In genomic region chr2:167637726-167638125, GRCh38 we compare ENCODE assay signal across 31 cellular contexts.
"Had no signal": no experiment of that assay in that cellular context is flagged by ENCODE, and none has a peak within 500 bp of the region (broad histone marks: within the 10 kb centered on the region; RNA-seq: fewer than 3 reads in every experiment).

No MANE protein-coding gene starts in this region.

- H3K4me3 Mint-ChIP-seq: activated CD8-positive, alpha-beta memory T cell treated with anti-CD3 and anti-CD28 coated beads, Interleukin-2, amount 10 ng/mL, durations not matched to agents 7 days and 5 days; activated CD8-positive, alpha-beta T cell treated with anti-CD3 and anti-CD28 coated beads, Interleukin-2, amount 10 ng/mL, durations not matched to agents 7 days and 5 days; nephron; stimulated activated naive B cell treated with anti-CD40 and anti-IgM and Interleukin-4, amounts not matched to agents 10 μg/mL and 1 μg/mL and 100 μg/mL, for 72 hours; T-helper 17 cell had no signal

- H3K9me3 ChIP-seq: mucosa of descending colon, ovary, prostate gland, right atrium auricular region, stomach, suprapubic skin, tibial artery had no signal

- H3K36me3 Mint-ChIP-seq: activated CD8-positive, alpha-beta memory T cell treated with anti-CD3 and anti-CD28 coated beads, Interleukin-2, amount 10 ng/mL, durations not matched to agents 7 days and 5 days; stimulated activated naive B cell treated with anti-CD40 and anti-IgM and Interleukin-4, amounts not matched to agents 10 μg/mL and 1 μg/mL and 100 μg/mL, for 72 hours had no signal

- H3K36me3 ChIP-seq: cardiac muscle cell, heart right ventricle, left ventricle myocardium inferior, ovary, prostate gland, right atrium auricular region, stomach, suprapubic skin, tibial artery had no signal

- H3K27ac ChIP-seq: cardiac muscle cell, coronary artery, dorsolateral prefrontal cortex, heart right ventricle, left ventricle myocardium inferior, ovary, prostate gland, right atrium auricular region, stomach, suprapubic skin, tibial artery had no signal

- H3K27ac Mint-ChIP-seq: activated CD8-positive, alpha-beta memory T cell treated with anti-CD3 and anti-CD28 coated beads, Interleukin-2, amount 10 ng/mL, durations not matched to agents 7 days and 5 days; activated CD8-positive, alpha-beta T cell treated with anti-CD3 and anti-CD28 coated beads, Interleukin-2, amount 10 ng/mL, durations not matched to agents 7 days and 5 days; activated naive CD4-positive, alpha-beta T cell treated with anti-CD3 and anti-CD28 coated beads, Interleukin-2, amount 50 U/mL, for 72 hours; activated T-helper 2 cell treated with anti-CD3 and anti-CD28 coated beads, Interferon-gamma antibody, Interleukin-2, Interleukin-4, amounts not matched to agents 10 μg/mL and 5 μg/mL and 100 μg/mL, durations not matched to agents 14 hours and 24 hours and 36 hours; stimulated activated naive B cell treated with anti-CD40 and anti-IgM and Interleukin-4, amounts not matched to agents 10 μg/mL and 1 μg/mL and 100 μg/mL, for 72 hours; T-helper 17 cell had no signal

- H3K4me1 ChIP-seq: heart right ventricle, left ventricle myocardium inferior, prostate gland, right atrium auricular region, stomach, suprapubic skin, tibial artery had no signal

- FAIRE-seq: islet of Langerhans had no signal

- H3K4me1 Mint-ChIP-seq: activated CD8-positive, alpha-beta memory T cell treated with anti-CD3 and anti-CD28 coated beads, Interleukin-2, amount 10 ng/mL, durations not matched to agents 7 days and 5 days; nephron; stimulated activated naive B cell treated with anti-CD40 and anti-IgM and Interleukin-4, amounts not matched to agents 10 μg/mL and 1 μg/mL and 100 μg/mL, for 72 hours; T-helper 17 cell had no signal

- H3K4me3 ChIP-seq: cardiac muscle cell, coronary artery, dorsolateral prefrontal cortex, heart right ventricle, left ventricle myocardium inferior, lung, mucosa of descending colon, ovary, prostate gland, right atrium auricular region, stomach, suprapubic skin, tibial artery had no signal

- H3K27me3 ChIP-seq: cardiac muscle cell, dorsolateral prefrontal cortex, heart right ventricle, ovary, right atrium auricular region, stomach, suprapubic skin, tibial artery had no signal

- H3K9me3 Mint-ChIP-seq: activated T-helper 2 cell treated with anti-CD3 and anti-CD28 coated beads, Interferon-gamma antibody, Interleukin-2, Interleukin-4, amounts not matched to agents 10 μg/mL and 5 μg/mL and 100 μg/mL, durations not matched to agents 14 hours and 24 hours and 36 hours had no signal

- H3K27me3 Mint-ChIP-seq: activated CD8-positive, alpha-beta memory T cell treated with anti-CD3 and anti-CD28 coated beads, Interleukin-2, amount 10 ng/mL, durations not matched to agents 7 days and 5 days; stimulated activated naive B cell treated with anti-CD40 and anti-IgM and Interleukin-4, amounts not matched to agents 10 μg/mL and 1 μg/mL and 100 μg/mL, for 72 hours; T-helper 17 cell had no signal

- DNase-seq: activated CD4-positive, alpha-beta T cell treated with anti-CD3 and anti-CD28 coated beads for 1 hour; activated CD4-positive, alpha-beta T cell treated with anti-CD3 and anti-CD28 coated beads, Interleukin-2, amount 50 U/mL, for 1 hour; activated CD8-positive, alpha-beta memory T cell treated with anti-CD3 and anti-CD28 coated beads, Interleukin-2, amount 10 ng/mL, durations not matched to agents 7 days and 5 days; activated CD8-positive, alpha-beta T cell treated with anti-CD3 and anti-CD28 coated beads, Interleukin-2, amount 10 ng/mL, durations not matched to agents 7 days and 5 days; activated T-cell treated with anti-CD3 and anti-CD28 coated beads, Interleukin-2, amount 50 U/mL, for 48 hours; cerebellar nuclear complex; dorsolateral prefrontal cortex; effector memory CD4-positive, alpha-beta T cell; foreskin melanocyte; heart right ventricle; left ventricle myocardium inferior; mesendoderm; mucosa of descending colon; ovary; stimulated activated CD4-positive, alpha-beta T cell treated with anti-CD3 and anti-CD28 coated beads, Interleukin-15, amount 100 ng/mL, for 24 hours; stimulated activated CD4-positive, alpha-beta T cell treated with anti-CD3 and anti-CD28 coated beads, Interleukin-2, amount 100 ng/mL, for 24 hours; stimulated activated naive B cell treated with anti-CD40 and anti-IgM and Interleukin-4, amounts not matched to agents 10 μg/mL and 1 μg/mL and 100 μg/mL, for 72 hours; stomach; T-helper 17 cell; T1000; tibial artery had no signal
